Comparison of ENCODE assay signal across 1 cellular context in genomic region chr2:190511104-190511503, GRCh38.
TF ChIP-seq lines count a peak whose summit lies in the region.

No MANE protein-coding gene starts in this region.

TF ChIP-seq in GM12878, 131 proteins besides CTCF, POLR2A, EP300 and RAD21:
- TF ChIP-seq MYB (IDR thresholded peaks at IDR 0.05; ENCODE audit: borderline replicate concordance, low read depth, low read length) (no peak), DPF2 (IDR thresholded peaks at IDR 0.05) (no peak), ZNF24 (IDR thresholded peaks at IDR 0.05) (no peak), SMC3 (IDR thresholded peaks at IDR 0.05; ENCODE audit: borderline replicate concordance, low read length) (peak; percentile 55; the same call in 1 of the 2 replicates), KAT2A (conservative IDR thresholded peaks at IDR 0.05; ENCODE audit: control insufficient read depth, low read depth, low read length) (no peak), NR2C1 (IDR thresholded peaks at IDR 0.05) (no peak)
